2 cellular contexts compared by ENCODE assay signal in genomic region chrX:137032378-137032694, GRCh38.
TF ChIP-seq lines count a peak whose summit lies in the region.

No MANE protein-coding gene starts in this region.

TF ChIP-seq in SK-N-SH, 30 proteins besides CTCF, POLR2A, EP300 and RAD21 (continued from another document):
- TF ChIP-seq CHD2 (IDR thresholded peaks at IDR 0.05; ENCODE audit: low read length, partially characterized antibody) = no peak

TF ChIP-seq in SK-N-SH treated with all-trans-retinoic acid at 6 μM for 48 hours, 23 proteins besides CTCF, POLR2A, EP300 and RAD21 (continued from another document):
- TF ChIP-seq TSHZ2 (CRISPR knock-in tag; IDR thresholded peaks at IDR 0.05) (no peak), PATZ1 (CRISPR knock-in tag; IDR thresholded peaks at IDR 0.05; ENCODE audit: borderline replicate concordance) (no peak), SNAI2 (CRISPR knock-in tag; IDR thresholded peaks at IDR 0.05) (no peak), ARNTL (CRISPR knock-in tag; IDR thresholded peaks at IDR 0.05; ENCODE audit: borderline replicate concordance, low read depth) (no peak), CSRNP3 (CRISPR knock-in tag; IDR thresholded peaks at IDR 0.05) (no peak), RARB (CRISPR knock-in tag; IDR thresholded peaks at IDR 0.05) (no peak), ZC3H10 (CRISPR knock-in tag; IDR thresholded peaks at IDR 0.05) (no peak), ZNF8 (CRISPR knock-in tag; IDR thresholded peaks at IDR 0.05) (no peak)
